8 cellular contexts compared by ENCODE assay signal in the genomic region with DNA sequence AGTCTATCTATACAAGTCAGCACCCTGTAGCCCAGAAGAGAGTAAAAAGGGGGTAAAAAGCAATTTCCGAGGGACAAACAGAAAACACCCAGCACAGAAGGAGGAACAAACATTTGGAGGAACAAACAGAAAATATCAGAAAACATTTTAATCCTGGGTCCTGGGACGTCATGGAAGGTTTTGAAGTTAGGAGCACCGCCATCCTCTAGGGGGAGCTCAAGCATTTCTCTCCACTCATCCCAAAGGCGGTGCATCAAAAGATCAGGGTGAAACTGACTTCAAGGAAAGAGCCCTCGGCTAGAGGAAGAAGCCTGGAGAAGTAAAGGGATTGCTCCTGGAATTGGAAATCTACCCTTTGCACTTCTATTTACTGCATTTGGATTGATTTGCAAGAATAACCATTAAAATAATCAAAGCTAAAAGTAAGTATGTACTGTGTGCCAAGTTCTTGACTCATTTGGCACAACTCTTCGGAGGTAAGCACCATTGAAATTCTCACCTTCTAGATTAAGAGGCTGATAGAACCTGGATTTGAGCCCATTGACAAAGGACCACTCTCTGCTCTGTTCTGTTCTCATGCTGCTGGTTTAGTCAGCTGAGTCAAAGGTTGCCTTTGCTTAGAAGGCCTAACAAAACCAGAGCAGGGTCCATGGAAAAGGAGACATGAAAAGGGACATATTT. TPM values are rescaled to one million over a fixed set of nuclear protein-coding genes. Genes with fewer than 3 reads are reported as not detected.
A peak's percentile ranks its signal among the peaks of the same experiment; 100 is the strongest.
DNase-seq lines count a peak whose midpoint lies in the region; ATAC-seq and TF ChIP-seq lines count a peak whose summit lies in the region.

No MANE protein-coding gene starts in this region.

- H3K27me3 ChIP-seq in CD4-positive, CD25-positive, alpha-beta regulatory T cell (ENCODE audit: control insufficient read depth, insufficient read depth, low read length), result no peaks in the 10 kb centered on the region
- H3K27me3 ChIP-seq in colonic mucosa, result no peaks in the 10 kb centered on the region
- H3K27me3 ChIP-seq in right lobe of liver, result no peaks in the 10 kb centered on the region

- H3K27me3 Mint-ChIP-seq in CD4-positive, CD25-positive, alpha-beta regulatory T cell, result no peaks in the 10 kb centered on the region

- H3K4me1 Mint-ChIP-seq in CD4-positive, CD25-positive, alpha-beta regulatory T cell, result peaks cover 0 to 14% (median 6%) of the 10 kb centered on the region in 4 donors

- peaks cover 6% of the 10 kb centered on the region for H3K4me1 ChIP-seq in CD4-positive, CD25-positive, alpha-beta regulatory T cell (ENCODE audit: control insufficient read depth, insufficient read depth, low read length, poor library complexity, severe bottlenecking)
- H3K4me1 ChIP-seq in colonic mucosa, result peaks cover 2% of the 10 kb centered on the region
- H3K4me1 ChIP-seq in right lobe of liver, result peaks cover 0 to 7% (median 2%) of the 10 kb centered on the region in 4 donors

- ATAC-seq in CD4-positive, CD25-positive, alpha-beta regulatory T cell (ENCODE audit: low read depth in 2 of 2), result peak; percentile 73 to 81
- peak; percentile 77 for ATAC-seq in GM19328 (IDR thresholded peaks at IDR 0.05; ENCODE audit: unreplicated experiment)
- ATAC-seq in HG03378 (IDR thresholded peaks at IDR 0.05; ENCODE audit: unreplicated experiment), result peak; percentile 76
- ATAC-seq in right lobe of liver, result peak; percentile 77 to 85 (median 84)

- H3K36me3 Mint-ChIP-seq in CD4-positive, CD25-positive, alpha-beta regulatory T cell, result no peaks in the 10 kb centered on the region

- no peaks in the 10 kb centered on the region for H3K9me3 ChIP-seq in CD4-positive, CD25-positive, alpha-beta regulatory T cell (ENCODE audit: control insufficient read depth in 2 of 2, low read length in 2 of 2)
- H3K9me3 ChIP-seq in colonic mucosa, result no peaks in the 10 kb centered on the region
- H3K9me3 ChIP-seq in right lobe of liver, result no peaks in the 10 kb centered on the region

- H3K9me3 Mint-ChIP-seq in CD4-positive, CD25-positive, alpha-beta regulatory T cell, result no peaks in the 10 kb centered on the region

- no peak for TF ChIP-seq POLR2A in right lobe of liver (IDR thresholded peaks at IDR 0.05)

- peak; percentile 40 to 80 (median 73) for DNase-seq in CD4-positive, CD25-positive, alpha-beta regulatory T cell
- DNase-seq in NCI-H510A (lab: John Stamatoyannopoulos, UW), result peak; percentile 36
- DNase-seq in activated CD4-positive, alpha-beta T cell treated with anti-CD3 and anti-CD28 coated beads for 4 hours, result peak; percentile 55 to 72
- peak; percentile 81 for DNase-seq in colonic mucosa
- peak in 2 of 3 donors; percentile 27 to 65 for DNase-seq in right lobe of liver
- DNase-seq in stimulated activated CD8-positive, alpha-beta memory T cell treated with anti-CD3 and anti-CD28 coated beads, Interleukin-2, amount 100 ng/mL, for 1 hour (ENCODE audit: low read depth in 2 of 2), result peak; percentile 31

- no peak overlapping the region for H3K9ac ChIP-seq in colonic mucosa (ENCODE audit: low read depth in 2 of 2, low read length in 2 of 2)

- WGBS in right lobe of liver (ENCODE audit: insufficient coverage, low coverage, low lambda C conversion rate, missing lambda C conversion rate), result 6% methylated on average over 6 of the region's 6 CpGs

- no peak overlapping the region for H3K27ac ChIP-seq in CD4-positive, CD25-positive, alpha-beta regulatory T cell (ENCODE audit: insufficient read depth, low read length, poor library complexity, severe bottlenecking)
- H3K27ac ChIP-seq in colonic mucosa (no peak overlapping the region), right lobe of liver (no peak overlapping the region)

- peak overlapping the region in 1 of 3 donors; percentile 83 for H3K27ac Mint-ChIP-seq in CD4-positive, CD25-positive, alpha-beta regulatory T cell

- intact Hi-C loops in colonic mucosa (cut with DNase I), result loop anchor here (5.0 to 10.0 kb wide), 3 partner anchors 422 to 559 kb away; no protein-coding TSS in a partner anchor
- intact Hi-C loops in right lobe of liver (cut with DNase I), result no loop called here

- no peaks in the 10 kb centered on the region for H3K36me3 ChIP-seq in CD4-positive, CD25-positive, alpha-beta regulatory T cell (ENCODE audit: control insufficient read depth, insufficient read depth, low read length)
- H3K36me3 ChIP-seq in colonic mucosa (no peaks in the 10 kb centered on the region), right lobe of liver (no peaks in the 10 kb centered on the region)

- TF ChIP-seq CTCF in colonic mucosa (IDR thresholded peaks at IDR 0.05), result peak; percentile 81
- peak; percentile 78 to 89 (median 87) for TF ChIP-seq CTCF in right lobe of liver (IDR thresholded peaks at IDR 0.05)

- H3K4me3 Mint-ChIP-seq in CD4-positive, CD25-positive, alpha-beta regulatory T cell, result no peak overlapping the region

- H3K4me3 ChIP-seq in CD4-positive, CD25-positive, alpha-beta regulatory T cell (ENCODE audit: low read depth, low read length), result no peak overlapping the region
- no peak overlapping the region for H3K4me3 ChIP-seq in colonic mucosa
- H3K4me3 ChIP-seq in right lobe of liver, result no peak overlapping the region

RNA-seq across cellular contexts. Expression of a gene that starts 17.2 kb away (rescaled TPM):
- total RNA-seq in CD4-positive, CD25-positive, alpha-beta regulatory T cell, result 22.1 TPM
- 10 to 100 TPM; 28.2 to 38.0 (median 33.3) TPM for polyA plus RNA-seq in CD4-positive, CD25-positive, alpha-beta regulatory T cell
- total RNA-seq in colonic mucosa, result 10 to 100 TPM; 31.4 to 32.0 TPM
- 10 to 100 TPM in 1 of 6 experiments, 1 to 10 TPM in 5; 5.3 to 14.5 (median 6.9) TPM for total RNA-seq in right lobe of liver

RNA-seq across cellular contexts. Expression of a gene that starts 18.5 kb away (rescaled TPM):
- total RNA-seq in CD4-positive, CD25-positive, alpha-beta regulatory T cell, result 8.8 TPM
- 1 to 10 TPM; 5.0 to 8.1 (median 5.6) TPM for polyA plus RNA-seq in CD4-positive, CD25-positive, alpha-beta regulatory T cell
- 10 to 100 TPM; 37.2 to 54.4 TPM for total RNA-seq in colonic mucosa
- total RNA-seq in right lobe of liver, result 1 to 10 TPM; 2.5 to 6.2 (median 4.1) TPM

Comparison
In these comparisons a context has a peak if more than half of its experiments do, and no peak if none do; other contexts are left out.
1. DNase-seq: peak in every context shown above with its lines; median percentile 81 in colonic mucosa; 73 in CD4-positive, CD25-positive, alpha-beta regulatory T cell; 64 in activated CD4-positive, alpha-beta T cell treated with anti-CD3 and anti-CD28 coated beads for 4 hours; 46 in right lobe of liver; 36 in NCI-H510A; 31 in stimulated activated CD8-positive, alpha-beta memory T cell treated with anti-CD3 and anti-CD28 coated beads, Interleukin-2, amount 100 ng/mL, for 1 hour.